ENCODE assay signal across 1 cellular context in genomic region chr1:3349161-3349967, GRCh38.
TF ChIP-seq lines count a peak whose summit lies in the region.

No MANE protein-coding gene starts in this region.

TF ChIP-seq in K562, 482 proteins besides CTCF, POLR2A, EP300 and RAD21 (continued from another document):
- no peak for TF ChIP-seq ZNF407 (IDR thresholded peaks at IDR 0.05; ENCODE audit: low read depth)
- TF ChIP-seq TCF7L2 (IDR thresholded peaks at IDR 0.05; ENCODE audit: low read depth, low read length): no peak
- no peak for TF ChIP-seq POLR3G (IDR thresholded peaks at IDR 0.05; ENCODE audit: extremely low read depth, insufficient read length, insufficient replicate concordance)
- peak; percentile 39; the same call in 1 of the 2 replicates for TF ChIP-seq EGR1 (conservative IDR thresholded peaks at IDR 0.05)
- TF ChIP-seq SIRT6 (IDR thresholded peaks at IDR 0.05; ENCODE audit: low read depth, low read length): no peak
- TF ChIP-seq ZEB2 (IDR thresholded peaks at IDR 0.05): no peak
- TF ChIP-seq SMC3 (conservative IDR thresholded peaks at IDR 0.05; ENCODE audit: insufficient read depth, low read depth, low read length): peak; percentile 30; the same call in 1 of the 2 replicates
- no peak for TF ChIP-seq NR2C1 (IDR thresholded peaks at IDR 0.05)
- TF ChIP-seq NR2C1 (tag; IDR thresholded peaks at IDR 0.05): no peak
- no peak for TF ChIP-seq GATAD2B (IDR thresholded peaks at IDR 0.05; ENCODE audit: borderline replicate concordance)
- peak; percentile 67; the same call in 1 of the 2 replicates for TF ChIP-seq CREB3L1 (IDR thresholded peaks at IDR 0.05; ENCODE audit: borderline replicate concordance, low read depth)
- TF ChIP-seq ZNF3 (CRISPR knock-in tag; IDR thresholded peaks at IDR 0.05): no peak
- no peak for TF ChIP-seq ZNF23 (CRISPR knock-in tag; IDR thresholded peaks at IDR 0.05)
- no peak for TF ChIP-seq RB1 (IDR thresholded peaks at IDR 0.05; ENCODE audit: low read depth)
- peak in 1 of 2 experiments; percentile 61; a peak in 3 of 4 replicates for TF ChIP-seq MAZ (CRISPR knock-in tag; conservative IDR thresholded peaks at IDR 0.05 in 1 of 2, IDR thresholded peaks at IDR 0.05 in 1 of 2)
- no peak for TF ChIP-seq ZBTB8A (IDR thresholded peaks at IDR 0.05; ENCODE audit: partially characterized antibody)
- TF ChIP-seq PTRF (tag; IDR thresholded peaks at IDR 0.05): no peak
- no peak for TF ChIP-seq ESRRA (IDR thresholded peaks at IDR 0.05; ENCODE audit: borderline replicate concordance, low read depth)
- TF ChIP-seq FIP1L1 (IDR thresholded peaks at IDR 0.05; ENCODE audit: low read depth, low read length, poor library complexity, severe bottlenecking): no peak
- TF ChIP-seq ZNF583 (CRISPR knock-in tag; IDR thresholded peaks at IDR 0.05): no peak
- TF ChIP-seq IRF9 (tag; IDR thresholded peaks at IDR 0.05): no peak
- TF ChIP-seq IRF2 (CRISPR knock-in tag; IDR thresholded peaks at IDR 0.05): no peak
- no peak for TF ChIP-seq RFX7 (CRISPR knock-in tag; IDR thresholded peaks at IDR 0.05)
- no peak for TF ChIP-seq RBM14 (IDR thresholded peaks at IDR 0.05; ENCODE audit: borderline replicate concordance, insufficient read depth, low read depth, low read length)
- no peak for TF ChIP-seq PHB2 (IDR thresholded peaks at IDR 0.05; ENCODE audit: low read depth)
- TF ChIP-seq PTTG1 (tag; IDR thresholded peaks at IDR 0.05; ENCODE audit: low read depth): no peak
- TF ChIP-seq E2F6 (IDR thresholded peaks at IDR 0.05; ENCODE audit: borderline replicate concordance in 1 of 2, extremely low read depth in 1 of 2, insufficient read depth in 1 of 2, insufficient read length in 1 of 2, low read depth in 1 of 2, low read length in 1 of 2, poor library complexity in 1 of 2, severe bottlenecking in 1 of 2): peak in 1 of 2 experiments; percentile 10
- TF ChIP-seq ZNF263 (CRISPR knock-in tag; IDR thresholded peaks at IDR 0.05; ENCODE audit: borderline replicate concordance): no peak
- TF ChIP-seq DMBX1 (CRISPR knock-in tag; IDR thresholded peaks at IDR 0.05; ENCODE audit: borderline replicate concordance): no peak
- no peak for TF ChIP-seq BRCA1 (IDR thresholded peaks at IDR 0.05)
- TF ChIP-seq BRCA1 (CRISPR knock-in tag; IDR thresholded peaks at IDR 0.05): no peak
- no peak for TF ChIP-seq XRCC4 (IDR thresholded peaks at IDR 0.05; ENCODE audit: extremely low read depth, insufficient read depth, insufficient read length)
- no peak for TF ChIP-seq ZNF766 (CRISPR knock-in tag; conservative IDR thresholded peaks at IDR 0.05)
- TF ChIP-seq ZNF507 (tag; conservative IDR thresholded peaks at IDR 0.05): no peak
- no peak for TF ChIP-seq ZKSCAN3 (CRISPR knock-in tag; IDR thresholded peaks at IDR 0.05)
- no peak for TF ChIP-seq E2F8 (IDR thresholded peaks at IDR 0.05; ENCODE audit: low read depth, partially characterized antibody)
- peak; percentile 74 for TF ChIP-seq ATF3 (IDR thresholded peaks at IDR 0.05)
- no peak for TF ChIP-seq ATF3 (CRISPR knock-in tag; conservative IDR thresholded peaks at IDR 0.05)
- no peak for TF ChIP-seq GTF2F1 (IDR thresholded peaks at IDR 0.05; ENCODE audit: low read depth, low read length)
- no peak for TF ChIP-seq RNF219 (CRISPR knock-in tag; IDR thresholded peaks at IDR 0.05)
- no peak for TF ChIP-seq ZFX (CRISPR knock-in tag; IDR thresholded peaks at IDR 0.05)
- TF ChIP-seq ZNF165 (CRISPR knock-in tag; IDR thresholded peaks at IDR 0.05; ENCODE audit: borderline replicate concordance): no peak
- TF ChIP-seq MXI1 (IDR thresholded peaks at IDR 0.05; ENCODE audit: low read depth, low read length): no peak
- no peak for TF ChIP-seq ZNF184 (CRISPR knock-in tag; IDR thresholded peaks at IDR 0.05)
- no peak for TF ChIP-seq XRCC3 (IDR thresholded peaks at IDR 0.05)
- peak; percentile 50 for TF ChIP-seq MAFG (tag; conservative IDR thresholded peaks at IDR 0.05)
- TF ChIP-seq RFX5 (IDR thresholded peaks at IDR 0.05; ENCODE audit: low read depth, low read length): no peak
